ENCODE assay signal across 1 cellular context in genomic region chr20:63335711-63336110, GRCh38.
TF ChIP-seq lines count a peak whose summit lies in the region.

No MANE protein-coding gene starts in this region.

TF ChIP-seq in K562, 482 proteins besides CTCF, POLR2A, EP300 and RAD21 (continued from another document):
- TF ChIP-seq MBD2 (IDR thresholded peaks at IDR 0.05; ENCODE audit: borderline replicate concordance, low read depth) (no peak), CTBP1 (IDR thresholded peaks at IDR 0.05; ENCODE audit: borderline replicate concordance) (no peak), ZNF140 (CRISPR knock-in tag; IDR thresholded peaks at IDR 0.05) (no peak), SRSF9 (IDR thresholded peaks at IDR 0.05; ENCODE audit: borderline replicate concordance, low read depth, low read length) (no peak), CBX5 (IDR thresholded peaks at IDR 0.05; ENCODE audit: borderline replicate concordance, low read depth) (no peak), KDM5B (IDR thresholded peaks at IDR 0.05; ENCODE audit: insufficient replicate concordance, low read depth, low read length) (no peak), KLF1 (tag; IDR thresholded peaks at IDR 0.05) (no peak), TEAD2 (tag; IDR thresholded peaks at IDR 0.05) (no peak), FIP1L1 (IDR thresholded peaks at IDR 0.05; ENCODE audit: low read depth, low read length, poor library complexity, severe bottlenecking) (no peak), POLR2AphosphoS2 (IDR thresholded peaks at IDR 0.05; ENCODE audit: low read length) (no peak), BACH1 (tag; IDR thresholded peaks at IDR 0.05) (no peak)
- TF ChIP-seq, protein P1, sequence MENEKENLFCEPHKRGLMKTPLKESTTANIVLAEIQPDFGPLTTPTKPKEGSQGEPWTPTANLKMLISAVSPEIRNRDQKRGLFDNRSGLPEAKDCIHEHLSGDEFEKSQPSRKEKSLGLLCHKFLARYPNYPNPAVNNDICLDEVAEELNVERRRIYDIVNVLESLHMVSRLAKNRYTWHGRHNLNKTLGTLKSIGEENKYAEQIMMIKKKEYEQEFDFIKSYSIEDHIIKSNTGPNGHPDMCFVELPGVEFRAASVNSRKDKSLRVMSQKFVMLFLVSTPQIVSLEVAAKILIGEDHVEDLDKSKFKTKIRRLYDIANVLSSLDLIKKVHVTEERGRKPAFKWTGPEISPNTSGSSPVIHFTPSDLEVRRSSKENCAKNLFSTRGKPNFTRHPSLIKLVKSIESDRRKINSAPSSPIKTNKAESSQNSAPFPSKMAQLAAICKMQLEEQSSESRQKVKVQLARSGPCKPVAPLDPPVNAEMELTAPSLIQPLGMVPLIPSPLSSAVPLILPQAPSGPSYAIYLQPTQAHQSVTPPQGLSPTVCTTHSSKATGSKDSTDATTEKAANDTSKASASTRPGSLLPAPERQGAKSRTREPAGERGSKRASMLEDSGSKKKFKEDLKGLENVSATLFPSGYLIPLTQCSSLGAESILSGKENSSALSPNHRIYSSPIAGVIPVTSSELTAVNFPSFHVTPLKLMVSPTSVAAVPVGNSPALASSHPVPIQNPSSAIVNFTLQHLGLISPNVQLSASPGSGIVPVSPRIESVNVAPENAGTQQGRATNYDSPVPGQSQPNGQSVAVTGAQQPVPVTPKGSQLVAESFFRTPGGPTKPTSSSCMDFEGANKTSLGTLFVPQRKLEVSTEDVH (IDR thresholded peaks at IDR 0.05; ENCODE audit: low read depth, partially characterized antibody) = no peak
- TF ChIP-seq, protein P2, sequence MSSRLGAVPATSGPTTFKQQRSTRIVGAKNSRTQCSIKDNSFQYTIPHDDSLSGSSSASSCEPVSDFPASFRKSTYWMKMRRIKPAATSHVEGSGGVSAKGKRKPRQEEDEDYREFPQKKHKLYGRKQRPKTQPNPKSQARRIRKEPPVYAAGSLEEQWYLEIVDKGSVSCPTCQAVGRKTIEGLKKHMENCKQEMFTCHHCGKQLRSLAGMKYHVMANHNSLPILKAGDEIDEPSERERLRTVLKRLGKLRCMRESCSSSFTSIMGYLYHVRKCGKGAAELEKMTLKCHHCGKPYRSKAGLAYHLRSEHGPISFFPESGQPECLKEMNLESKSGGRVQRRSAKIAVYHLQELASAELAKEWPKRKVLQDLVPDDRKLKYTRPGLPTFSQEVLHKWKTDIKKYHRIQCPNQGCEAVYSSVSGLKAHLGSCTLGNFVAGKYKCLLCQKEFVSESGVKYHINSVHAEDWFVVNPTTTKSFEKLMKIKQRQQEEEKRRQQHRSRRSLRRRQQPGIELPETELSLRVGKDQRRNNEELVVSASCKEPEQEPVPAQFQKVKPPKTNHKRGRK (tag; IDR thresholded peaks at IDR 0.05) = no peak
